19 cellular contexts compared by ENCODE assay signal in the genomic region with DNA sequence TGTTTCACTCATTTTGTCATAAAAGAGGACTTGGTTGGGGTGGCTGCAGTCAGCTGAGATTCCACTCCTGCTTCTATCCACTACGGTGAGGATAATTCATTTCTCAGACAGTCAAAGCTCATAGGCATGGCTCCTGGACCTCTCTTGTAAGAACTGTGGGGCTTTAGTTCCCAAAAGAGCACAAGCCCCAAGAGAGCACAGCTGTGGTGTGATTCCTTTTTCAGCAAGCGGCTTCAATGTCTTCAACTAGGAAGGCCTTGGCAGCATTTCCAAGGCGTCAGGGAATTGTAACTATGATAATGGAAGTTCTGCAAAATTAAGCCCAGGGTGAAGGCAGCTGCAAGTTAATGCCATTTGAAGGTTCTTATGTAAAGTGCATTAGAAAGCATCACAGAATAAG.
"Had no signal": no experiment of that assay in that cellular context is flagged by ENCODE, and none has a peak within 500 bp of the region (broad histone marks: within the 10 kb centered on the region; RNA-seq: fewer than 3 reads in every experiment).

No MANE protein-coding gene starts in this region.

- H3K9me3 ChIP-seq: left lung, upper lobe of left lung had no signal

- H3K27ac ChIP-seq: brain microvascular endothelial cell, foreskin keratinocyte, left lung, sigmoid colon, upper lobe of left lung had no signal

- H3K4me3 ChIP-seq: left lung, sigmoid colon, smooth muscle cell, upper lobe of left lung had no signal

- DNase-seq: activated CD4-positive, alpha-beta T cell treated with anti-CD3 and anti-CD28 coated beads for 1 hour; activated CD4-positive, alpha-beta T cell treated with anti-CD3 and anti-CD28 coated beads, Interleukin-2, amount 50 U/mL, for 1 hour; activated gamma-delta T cell treated with Interleukin-2 at 50 U/mL for 16 hours; activated T-cell treated with anti-CD3 and anti-CD28 coated beads, Interleukin-2, amount 50 U/mL, for 1 hour; aorta; brain microvascular endothelial cell; central memory CD4-positive, alpha-beta T cell; effector memory CD4-positive, alpha-beta T cell; foreskin keratinocyte; left lung; posterior cingulate gyrus; sigmoid colon; stimulated activated CD4-positive, alpha-beta T cell treated with anti-CD3 and anti-CD28 coated beads, Interleukin-2, amount 100 ng/mL, for 48 hours; stimulated activated CD8-positive, alpha-beta memory T cell treated with anti-CD3 and anti-CD28 coated beads, Interleukin-4, amount 100 ng/mL, for 48 hours; stimulated activated naive B cell treated with anti-CD40 and anti-IgM and Interleukin-4, amounts not matched to agents 10 μg/mL and 1 μg/mL and 100 μg/mL, for 72 hours; T-helper 1 cell; upper lobe of left lung had no signal

- ATAC-seq: foreskin keratinocyte; left lung; natural killer cell treated with Interleukin-12 subunit alpha and Interleukin-12 subunit beta and Interleukin-15 and Interleukin-18, amount 100 ng/mL, for 72 hours; stimulated activated naive B cell treated with anti-CD40 and anti-IgM and Interleukin-4, amounts not matched to agents 10 μg/mL and 1 μg/mL and 100 μg/mL, for 72 hours had no signal

- H3K4me1 ChIP-seq: foreskin keratinocyte, left lung, upper lobe of left lung had no signal

- H3K36me3 ChIP-seq: brain microvascular endothelial cell, left lung, sigmoid colon, upper lobe of left lung had no signal

- H3K27me3 ChIP-seq: brain microvascular endothelial cell, foreskin keratinocyte, left lung, sigmoid colon, upper lobe of left lung had no signal
